13 cellular contexts compared by ENCODE assay signal in genomic region chr6:90156861-90157260, GRCh38.
DNase-seq lines count a peak whose midpoint lies in the region; ATAC-seq and TF ChIP-seq lines count a peak whose summit lies in the region.
"Had no signal": no experiment of that assay in that cellular context is flagged by ENCODE, and none has a peak within 500 bp of the region (broad histone marks: within the 10 kb centered on the region; RNA-seq: fewer than 3 reads in every experiment).

No MANE protein-coding gene starts in this region.

- DNase-seq in natural killer cell (no peak), epithelial cell of prostate (ENCODE audit: low read depth, low spot score) (peak; percentile 60), HK-2 (ENCODE audit: unreplicated experiment) (no peak), type B pancreatic cell (ENCODE audit: extremely low spot score, unreplicated experiment) (no peak), lower lobe of right lung (no peak)
- no peak for DNase-seq in natural killer cell treated with Interleukin-12 subunit alpha and Interleukin-12 subunit beta and Interleukin-15 and Interleukin-18, amount 100 ng/mL, for 72 hours (ENCODE audit: low spot score)
- DNase-seq in activated T-cell treated with anti-CD3 and anti-CD28 coated beads, Interleukin-2, amount 50 U/mL, for 4 hours: peak; percentile 32
- DNase-seq in stimulated activated naive CD8-positive, alpha-beta T cell treated with anti-CD3 and anti-CD28 coated beads, Interleukin-15, amount 100 ng/mL, for 72 hours: peak; percentile 47 to 55
- DNase-seq: body of pancreas, left ventricle myocardium superior, NCI-H1694 had no signal

- no peaks in the 10 kb centered on the region for H3K9me3 ChIP-seq in lower lobe of right lung
- H3K9me3 ChIP-seq: body of pancreas had no signal

- H3K27me3 Mint-ChIP-seq in natural killer cell (ENCODE audit: low read depth in 2 of 2): no peaks in the 10 kb centered on the region
- peaks cover 9 to 12% of the 10 kb centered on the region in 2 donors for H3K27me3 Mint-ChIP-seq in natural killer cell treated with Interleukin-12 subunit alpha and Interleukin-12 subunit beta and Interleukin-15 and Interleukin-18, amount 100 ng/mL, for 72 hours
- no peaks in the 10 kb centered on the region for H3K27me3 Mint-ChIP-seq in activated T-cell treated with anti-CD3 and anti-CD28 coated beads, Interleukin-2, amount 50 U/mL, for 4 hours (ENCODE audit: low read depth)
- no peaks in the 10 kb centered on the region for H3K27me3 Mint-ChIP-seq in stimulated activated naive CD8-positive, alpha-beta T cell treated with anti-CD3 and anti-CD28 coated beads, Interleukin-15, amount 100 ng/mL, for 72 hours
- no peaks in the 10 kb centered on the region for H3K27me3 Mint-ChIP-seq in type B pancreatic cell

- H3K4me1 ChIP-seq in lower lobe of right lung: peaks cover 16% of the 10 kb centered on the region
- H3K4me1 ChIP-seq: body of pancreas had no signal

- no peak overlapping the region for H3K27ac Mint-ChIP-seq in natural killer cell
- no peak overlapping the region for H3K27ac Mint-ChIP-seq in natural killer cell treated with Interleukin-12 subunit alpha and Interleukin-12 subunit beta and Interleukin-15 and Interleukin-18, amount 100 ng/mL, for 72 hours
- H3K27ac Mint-ChIP-seq in stimulated activated naive CD8-positive, alpha-beta T cell treated with anti-CD3 and anti-CD28 coated beads, Interleukin-15, amount 100 ng/mL, for 72 hours: peak overlapping the region; percentile 37 to 93
- no peak overlapping the region for H3K27ac Mint-ChIP-seq in type B pancreatic cell

- no peaks in the 10 kb centered on the region for H3K27me3 ChIP-seq in lower lobe of right lung (ENCODE audit: low read depth)
- H3K27me3 ChIP-seq: body of pancreas had no signal

- TF ChIP-seq CTCF in natural killer cell (IDR thresholded peaks at IDR 0.05) (no peak), type B pancreatic cell (conservative IDR thresholded peaks at IDR 0.05) (no peak), lower lobe of right lung (IDR thresholded peaks at IDR 0.05) (no peak)

- H3K36me3 Mint-ChIP-seq in natural killer cell: no peaks in the 10 kb centered on the region
- H3K36me3 Mint-ChIP-seq in natural killer cell treated with Interleukin-12 subunit alpha and Interleukin-12 subunit beta and Interleukin-15 and Interleukin-18, amount 100 ng/mL, for 72 hours: no peaks in the 10 kb centered on the region
- peaks cover 9% of the 10 kb centered on the region for H3K36me3 Mint-ChIP-seq in activated T-cell treated with anti-CD3 and anti-CD28 coated beads, Interleukin-2, amount 50 U/mL, for 4 hours (ENCODE audit: insufficient read depth)
- H3K36me3 Mint-ChIP-seq in type B pancreatic cell: no peaks in the 10 kb centered on the region

- H3K4me1 Mint-ChIP-seq in natural killer cell: peaks cover 9 to 11% of the 10 kb centered on the region in 2 donors
- peaks cover 4 to 5% of the 10 kb centered on the region in 2 donors for H3K4me1 Mint-ChIP-seq in natural killer cell treated with Interleukin-12 subunit alpha and Interleukin-12 subunit beta and Interleukin-15 and Interleukin-18, amount 100 ng/mL, for 72 hours (ENCODE audit: low read depth in 2 of 2)
- peaks cover 72% of the 10 kb centered on the region for H3K4me1 Mint-ChIP-seq in activated T-cell treated with anti-CD3 and anti-CD28 coated beads, Interleukin-2, amount 50 U/mL, for 4 hours (ENCODE audit: low read depth)
- H3K4me1 Mint-ChIP-seq in stimulated activated naive CD8-positive, alpha-beta T cell treated with anti-CD3 and anti-CD28 coated beads, Interleukin-15, amount 100 ng/mL, for 72 hours: peaks cover 89% of the 10 kb centered on the region
- H3K4me1 Mint-ChIP-seq in type B pancreatic cell (ENCODE audit: unreplicated experiment): peaks cover 31% of the 10 kb centered on the region

- intact Hi-C loops in natural killer cell (cut with micrococcal nuclease) (no loop called here), lower lobe of right lung (cut with DNase I) (no loop called here)

- H3K9me3 Mint-ChIP-seq in natural killer cell (no peaks in the 10 kb centered on the region), type B pancreatic cell (no peaks in the 10 kb centered on the region)
- no peaks in the 10 kb centered on the region for H3K9me3 Mint-ChIP-seq in natural killer cell treated with Interleukin-12 subunit alpha and Interleukin-12 subunit beta and Interleukin-15 and Interleukin-18, amount 100 ng/mL, for 72 hours
- no peaks in the 10 kb centered on the region for H3K9me3 Mint-ChIP-seq in activated T-cell treated with anti-CD3 and anti-CD28 coated beads, Interleukin-2, amount 50 U/mL, for 4 hours
- no peaks in the 10 kb centered on the region for H3K9me3 Mint-ChIP-seq in stimulated activated naive CD8-positive, alpha-beta T cell treated with anti-CD3 and anti-CD28 coated beads, Interleukin-15, amount 100 ng/mL, for 72 hours
- H3K9me3 Mint-ChIP-seq: IgD-negative memory B cell had no signal

- no peak overlapping the region for H3K4me3 ChIP-seq in lower lobe of right lung
- H3K4me3 ChIP-seq: body of pancreas, skin epidermis had no signal

- H3K27ac ChIP-seq in epithelial cell of prostate: peak overlapping the region; percentile 5
- no peak overlapping the region for H3K27ac ChIP-seq in lower lobe of right lung
- H3K27ac ChIP-seq: body of pancreas, skin epidermis had no signal

- H3K4me3 Mint-ChIP-seq in natural killer cell (no peak overlapping the region), type B pancreatic cell (no peak overlapping the region)
- H3K4me3 Mint-ChIP-seq in natural killer cell treated with Interleukin-12 subunit alpha and Interleukin-12 subunit beta and Interleukin-15 and Interleukin-18, amount 100 ng/mL, for 72 hours: no peak overlapping the region
- H3K4me3 Mint-ChIP-seq in activated T-cell treated with anti-CD3 and anti-CD28 coated beads, Interleukin-2, amount 50 U/mL, for 4 hours: peak overlapping the region; percentile 7
- H3K4me3 Mint-ChIP-seq in stimulated activated naive CD8-positive, alpha-beta T cell treated with anti-CD3 and anti-CD28 coated beads, Interleukin-15, amount 100 ng/mL, for 72 hours: peak overlapping the region; percentile 62 to 74

- ATAC-seq in natural killer cell (peak; percentile 37 to 64 (median 58)), lower lobe of right lung (no peak)
- no peak for ATAC-seq in natural killer cell treated with Interleukin-12 subunit alpha and Interleukin-12 subunit beta and Interleukin-15 and Interleukin-18, amount 100 ng/mL, for 72 hours
- ATAC-seq in activated T-cell treated with anti-CD3 and anti-CD28 coated beads, Interleukin-2, amount 50 U/mL, for 4 hours: peak; percentile 98 to 99
- peak; percentile 98 for ATAC-seq in stimulated activated naive CD8-positive, alpha-beta T cell treated with anti-CD3 and anti-CD28 coated beads, Interleukin-15, amount 100 ng/mL, for 72 hours
- ATAC-seq: body of pancreas, left ventricle myocardium superior had no signal

- H3K36me3 ChIP-seq in lower lobe of right lung: no peaks in the 10 kb centered on the region

Comparison
In these comparisons a context has a peak if more than half of its experiments do, and no peak if none do; other contexts are left out.
1. ATAC-seq: peak in natural killer cell (3 of 3), activated T-cell treated with anti-CD3 and anti-CD28 coated beads, Interleukin-2, amount 50 U/mL, for 4 hours (2 of 2) and stimulated activated naive CD8-positive, alpha-beta T cell treated with anti-CD3 and anti-CD28 coated beads, Interleukin-15, amount 100 ng/mL, for 72 hours (single experiment); none in natural killer cell treated with Interleukin-12 subunit alpha and Interleukin-12 subunit beta and Interleukin-15 and Interleukin-18, amount 100 ng/mL, for 72 hours (0 of 2) and lower lobe of right lung (0 of 2).
2. DNase-seq: peak in activated T-cell treated with anti-CD3 and anti-CD28 coated beads, Interleukin-2, amount 50 U/mL, for 4 hours (single experiment), epithelial cell of prostate (single experiment) and stimulated activated naive CD8-positive, alpha-beta T cell treated with anti-CD3 and anti-CD28 coated beads, Interleukin-15, amount 100 ng/mL, for 72 hours (2 of 2); none in natural killer cell (single experiment), natural killer cell treated with Interleukin-12 subunit alpha and Interleukin-12 subunit beta and Interleukin-15 and Interleukin-18, amount 100 ng/mL, for 72 hours (single experiment), HK-2 (single experiment), type B pancreatic cell (single experiment) and lower lobe of right lung (single experiment).
3. H3K27ac Mint-ChIP-seq: peak in stimulated activated naive CD8-positive, alpha-beta T cell treated with anti-CD3 and anti-CD28 coated beads, Interleukin-15, amount 100 ng/mL, for 72 hours (2 of 2); none in natural killer cell (0 of 2), natural killer cell treated with Interleukin-12 subunit alpha and Interleukin-12 subunit beta and Interleukin-15 and Interleukin-18, amount 100 ng/mL, for 72 hours (0 of 2) and type B pancreatic cell (single experiment).
4. H3K4me3 Mint-ChIP-seq: peak in activated T-cell treated with anti-CD3 and anti-CD28 coated beads, Interleukin-2, amount 50 U/mL, for 4 hours (single experiment) and stimulated activated naive CD8-positive, alpha-beta T cell treated with anti-CD3 and anti-CD28 coated beads, Interleukin-15, amount 100 ng/mL, for 72 hours (2 of 2); none in natural killer cell (single experiment), natural killer cell treated with Interleukin-12 subunit alpha and Interleukin-12 subunit beta and Interleukin-15 and Interleukin-18, amount 100 ng/mL, for 72 hours (single experiment) and type B pancreatic cell (single experiment).